1 cellular context compared by ENCODE assay signal in genomic region chr22:22408731-22409696, GRCh38.
TF ChIP-seq lines count a peak whose summit lies in the region.

No MANE protein-coding gene starts in this region.

TF ChIP-seq in K562, 482 proteins besides CTCF, POLR2A, EP300 and RAD21 (continued from another document and continues in another):
- TF ChIP-seq, protein P1, sequence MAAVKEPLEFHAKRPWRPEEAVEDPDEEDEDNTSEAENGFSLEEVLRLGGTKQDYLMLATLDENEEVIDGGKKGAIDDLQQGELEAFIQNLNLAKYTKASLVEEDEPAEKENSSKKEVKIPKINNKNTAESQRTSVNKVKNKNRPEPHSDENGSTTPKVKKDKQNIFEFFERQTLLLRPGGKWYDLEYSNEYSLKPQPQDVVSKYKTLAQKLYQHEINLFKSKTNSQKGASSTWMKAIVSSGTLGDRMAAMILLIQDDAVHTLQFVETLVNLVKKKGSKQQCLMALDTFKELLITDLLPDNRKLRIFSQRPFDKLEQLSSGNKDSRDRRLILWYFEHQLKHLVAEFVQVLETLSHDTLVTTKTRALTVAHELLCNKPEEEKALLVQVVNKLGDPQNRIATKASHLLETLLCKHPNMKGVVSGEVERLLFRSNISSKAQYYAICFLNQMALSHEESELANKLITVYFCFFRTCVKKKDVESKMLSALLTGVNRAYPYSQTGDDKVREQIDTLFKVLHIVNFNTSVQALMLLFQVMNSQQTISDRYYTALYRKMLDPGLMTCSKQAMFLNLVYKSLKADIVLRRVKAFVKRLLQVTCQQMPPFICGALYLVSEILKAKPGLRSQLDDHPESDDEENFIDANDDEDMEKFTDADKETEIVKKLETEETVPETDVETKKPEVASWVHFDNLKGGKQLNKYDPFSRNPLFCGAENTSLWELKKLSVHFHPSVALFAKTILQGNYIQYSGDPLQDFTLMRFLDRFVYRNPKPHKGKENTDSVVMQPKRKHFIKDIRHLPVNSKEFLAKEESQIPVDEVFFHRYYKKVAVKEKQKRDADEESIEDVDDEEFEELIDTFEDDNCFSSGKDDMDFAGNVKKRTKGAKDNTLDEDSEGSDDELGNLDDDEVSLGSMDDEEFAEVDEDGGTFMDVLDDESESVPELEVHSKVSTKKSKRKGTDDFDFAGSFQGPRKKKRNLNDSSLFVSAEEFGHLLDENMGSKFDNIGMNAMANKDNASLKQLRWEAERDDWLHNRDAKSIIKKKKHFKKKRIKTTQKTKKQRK (IDR thresholded peaks at IDR 0.05; ENCODE audit: borderline replicate concordance, low read depth, low read length), result no peak
- no peak for TF ChIP-seq E2F3 (CRISPR knock-in tag; IDR thresholded peaks at IDR 0.05)
- TF ChIP-seq, protein P2, sequence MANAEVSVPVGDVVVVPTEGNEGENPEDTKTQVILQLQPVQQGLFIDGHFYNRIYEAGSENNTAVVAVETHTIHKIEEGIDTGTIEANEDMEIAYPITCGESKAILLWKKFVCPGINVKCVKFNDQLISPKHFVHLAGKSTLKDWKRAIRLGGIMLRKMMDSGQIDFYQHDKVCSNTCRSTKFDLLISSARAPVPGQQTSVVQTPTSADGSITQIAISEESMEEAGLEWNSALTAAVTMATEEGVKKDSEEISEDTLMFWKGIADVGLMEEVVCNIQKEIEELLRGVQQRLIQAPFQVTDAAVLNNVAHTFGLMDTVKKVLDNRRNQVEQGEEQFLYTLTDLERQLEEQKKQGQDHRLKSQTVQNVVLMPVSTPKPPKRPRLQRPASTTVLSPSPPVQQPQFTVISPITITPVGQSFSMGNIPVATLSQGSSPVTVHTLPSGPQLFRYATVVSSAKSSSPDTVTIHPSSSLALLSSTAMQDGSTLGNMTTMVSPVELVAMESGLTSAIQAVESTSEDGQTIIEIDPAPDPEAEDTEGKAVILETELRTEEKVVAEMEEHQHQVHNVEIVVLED (CRISPR knock-in tag; IDR thresholded peaks at IDR 0.05), result 0 out of 2 replicates have a peak, but pooled peaks have one; percentile 19
- TF ChIP-seq ZNF668 (CRISPR knock-in tag; IDR thresholded peaks at IDR 0.05), result no peak
- TF ChIP-seq, protein P3, sequence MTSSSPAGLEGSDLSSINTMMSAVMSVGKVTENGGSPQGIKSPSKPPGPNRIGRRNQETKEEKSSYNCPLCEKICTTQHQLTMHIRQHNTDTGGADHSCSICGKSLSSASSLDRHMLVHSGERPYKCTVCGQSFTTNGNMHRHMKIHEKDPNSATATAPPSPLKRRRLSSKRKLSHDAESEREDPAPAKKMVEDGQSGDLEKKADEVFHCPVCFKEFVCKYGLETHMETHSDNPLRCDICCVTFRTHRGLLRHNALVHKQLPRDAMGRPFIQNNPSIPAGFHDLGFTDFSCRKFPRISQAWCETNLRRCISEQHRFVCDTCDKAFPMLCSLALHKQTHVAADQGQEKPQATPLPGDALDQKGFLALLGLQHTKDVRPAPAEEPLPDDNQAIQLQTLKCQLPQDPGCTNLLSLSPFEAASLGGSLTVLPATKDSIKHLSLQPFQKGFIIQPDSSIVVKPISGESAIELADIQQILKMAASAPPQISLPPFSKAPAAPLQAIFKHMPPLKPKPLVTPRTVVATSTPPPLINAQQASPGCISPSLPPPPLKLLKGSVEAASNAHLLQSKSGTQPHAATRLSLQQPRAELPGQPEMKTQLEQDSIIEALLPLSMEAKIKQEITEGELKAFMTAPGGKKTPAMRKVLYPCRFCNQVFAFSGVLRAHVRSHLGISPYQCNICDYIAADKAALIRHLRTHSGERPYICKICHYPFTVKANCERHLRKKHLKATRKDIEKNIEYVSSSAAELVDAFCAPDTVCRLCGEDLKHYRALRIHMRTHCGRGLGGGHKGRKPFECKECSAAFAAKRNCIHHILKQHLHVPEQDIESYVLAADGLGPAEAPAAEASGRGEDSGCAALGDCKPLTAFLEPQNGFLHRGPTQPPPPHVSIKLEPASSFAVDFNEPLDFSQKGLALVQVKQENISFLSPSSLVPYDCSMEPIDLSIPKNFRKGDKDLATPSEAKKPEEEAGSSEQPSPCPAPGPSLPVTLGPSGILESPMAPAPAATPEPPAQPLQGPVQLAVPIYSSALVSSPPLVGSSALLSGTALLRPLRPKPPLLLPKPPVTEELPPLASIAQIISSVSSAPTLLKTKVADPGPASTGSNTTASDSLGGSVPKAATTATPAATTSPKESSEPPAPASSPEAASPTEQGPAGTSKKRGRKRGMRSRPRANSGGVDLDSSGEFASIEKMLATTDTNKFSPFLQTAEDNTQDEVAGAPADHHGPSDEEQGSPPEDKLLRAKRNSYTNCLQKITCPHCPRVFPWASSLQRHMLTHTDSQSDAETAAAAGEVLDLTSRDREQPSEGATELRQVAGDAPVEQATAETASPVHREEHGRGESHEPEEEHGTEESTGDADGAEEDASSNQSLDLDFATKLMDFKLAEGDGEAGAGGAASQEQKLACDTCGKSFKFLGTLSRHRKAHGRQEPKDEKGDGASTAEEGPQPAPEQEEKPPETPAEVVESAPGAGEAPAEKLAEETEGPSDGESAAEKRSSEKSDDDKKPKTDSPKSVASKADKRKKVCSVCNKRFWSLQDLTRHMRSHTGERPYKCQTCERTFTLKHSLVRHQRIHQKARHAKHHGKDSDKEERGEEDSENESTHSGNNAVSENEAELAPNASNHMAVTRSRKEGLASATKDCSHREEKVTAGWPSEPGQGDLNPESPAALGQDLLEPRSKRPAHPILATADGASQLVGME (CRISPR knock-in tag; IDR thresholded peaks at IDR 0.05), result no peak
- TF ChIP-seq EP400 (IDR thresholded peaks at IDR 0.05), result no peak
- no peak for TF ChIP-seq PBX2 (CRISPR knock-in tag; IDR thresholded peaks at IDR 0.05; ENCODE audit: low read depth)
- TF ChIP-seq PBX2 (tag; conservative IDR thresholded peaks at IDR 0.05; ENCODE audit: low read depth), result no peak
- TF ChIP-seq NFXL1 (CRISPR knock-in tag; IDR thresholded peaks at IDR 0.05), result no peak
- no peak for TF ChIP-seq HDGF (IDR thresholded peaks at IDR 0.05)
- no peak for TF ChIP-seq TARDBP (IDR thresholded peaks at IDR 0.05)
- no peak for TF ChIP-seq RBM14 (IDR thresholded peaks at IDR 0.05; ENCODE audit: borderline replicate concordance, insufficient read depth, low read depth, low read length)
- TF ChIP-seq ZKSCAN1 (IDR thresholded peaks at IDR 0.05; ENCODE audit: low read depth, low read length), result no peak
- TF ChIP-seq CAMTA2 (CRISPR knock-in tag; conservative IDR thresholded peaks at IDR 0.05), result no peak; the same call in 1 of the 2 replicates
- TF ChIP-seq ZNF518B (CRISPR knock-in tag; IDR thresholded peaks at IDR 0.05), result no peak
- TF ChIP-seq ZNF239 (CRISPR knock-in tag; IDR thresholded peaks at IDR 0.05), result no peak
- TF ChIP-seq NCOR1 (IDR thresholded peaks at IDR 0.05), result no peak
- TF ChIP-seq NRF1 (conservative IDR thresholded peaks at IDR 0.05 in 1 of 2, IDR thresholded peaks at IDR 0.05 in 1 of 2), result peak in 1 of 2 experiments; percentile 24; a peak in 1 of 4 replicates
- no peak for TF ChIP-seq ZKSCAN3 (CRISPR knock-in tag; IDR thresholded peaks at IDR 0.05)
- no peak for TF ChIP-seq ZNF347 (CRISPR knock-in tag; IDR thresholded peaks at IDR 0.05; ENCODE audit: low read depth)
- no peak for TF ChIP-seq TOE1 (IDR thresholded peaks at IDR 0.05; ENCODE audit: borderline replicate concordance)
- 0 out of 2 replicates have a peak, but pooled peaks have one; percentile 23 for TF ChIP-seq TOE1 (CRISPR knock-in tag; IDR thresholded peaks at IDR 0.05; ENCODE audit: borderline replicate concordance, low read depth)
- no peak for TF ChIP-seq SNAPC5 (CRISPR knock-in tag; IDR thresholded peaks at IDR 0.05)
- TF ChIP-seq SMAD4 (CRISPR knock-in tag; conservative IDR thresholded peaks at IDR 0.05), result no peak
- TF ChIP-seq BDP1 (IDR thresholded peaks at IDR 0.05; ENCODE audit: insufficient read depth, insufficient read length), result no peak
- no peak for TF ChIP-seq MCM5 (IDR thresholded peaks at IDR 0.05; ENCODE audit: low read depth)
- TF ChIP-seq, protein P4, sequence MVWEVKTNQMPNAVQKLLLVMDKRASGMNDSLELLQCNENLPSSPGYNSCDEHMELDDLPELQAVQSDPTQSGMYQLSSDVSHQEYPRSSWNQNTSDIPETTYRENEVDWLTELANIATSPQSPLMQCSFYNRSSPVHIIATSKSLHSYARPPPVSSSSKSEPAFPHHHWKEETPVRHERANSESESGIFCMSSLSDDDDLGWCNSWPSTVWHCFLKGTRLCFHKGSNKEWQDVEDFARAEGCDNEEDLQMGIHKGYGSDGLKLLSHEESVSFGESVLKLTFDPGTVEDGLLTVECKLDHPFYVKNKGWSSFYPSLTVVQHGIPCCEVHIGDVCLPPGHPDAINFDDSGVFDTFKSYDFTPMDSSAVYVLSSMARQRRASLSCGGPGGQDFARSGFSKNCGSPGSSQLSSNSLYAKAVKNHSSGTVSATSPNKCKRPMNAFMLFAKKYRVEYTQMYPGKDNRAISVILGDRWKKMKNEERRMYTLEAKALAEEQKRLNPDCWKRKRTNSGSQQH (CRISPR knock-in tag; IDR thresholded peaks at IDR 0.05), result no peak
- TF ChIP-seq ZNF717 (CRISPR knock-in tag; IDR thresholded peaks at IDR 0.05), result no peak
- no peak for TF ChIP-seq SMARCE1 (IDR thresholded peaks at IDR 0.05)
- TF ChIP-seq ZNF174 (CRISPR knock-in tag; IDR thresholded peaks at IDR 0.05), result no peak
- no peak for TF ChIP-seq MEF2A (IDR thresholded peaks at IDR 0.05; ENCODE audit: control insufficient read depth, low read depth, low read length)
- TF ChIP-seq, protein P5, sequence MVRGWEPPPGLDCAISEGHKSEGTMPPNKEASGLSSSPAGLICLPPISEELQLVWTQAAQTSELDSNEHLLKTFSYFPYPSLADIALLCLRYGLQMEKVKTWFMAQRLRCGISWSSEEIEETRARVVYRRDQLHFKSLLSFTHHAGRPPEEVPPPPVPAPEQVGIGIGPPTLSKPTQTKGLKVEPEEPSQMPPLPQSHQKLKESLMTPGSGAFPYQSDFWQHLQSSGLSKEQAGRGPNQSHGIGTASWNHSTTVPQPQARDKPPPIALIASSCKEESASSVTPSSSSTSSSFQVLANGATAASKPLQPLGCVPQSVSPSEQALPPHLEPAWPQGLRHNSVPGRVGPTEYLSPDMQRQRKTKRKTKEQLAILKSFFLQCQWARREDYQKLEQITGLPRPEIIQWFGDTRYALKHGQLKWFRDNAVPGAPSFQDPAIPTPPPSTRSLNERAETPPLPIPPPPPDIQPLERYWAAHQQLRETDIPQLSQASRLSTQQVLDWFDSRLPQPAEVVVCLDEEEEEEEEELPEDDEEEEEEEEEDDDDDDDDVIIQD (CRISPR knock-in tag; IDR thresholded peaks at IDR 0.05), result peak; percentile 83; the same call in 1 of the 2 replicates
- TF ChIP-seq ZNF3 (CRISPR knock-in tag; IDR thresholded peaks at IDR 0.05), result no peak
- no peak for TF ChIP-seq NR2F6 (CRISPR knock-in tag; IDR thresholded peaks at IDR 0.05)
- no peak for TF ChIP-seq POLR2B (IDR thresholded peaks at IDR 0.05; ENCODE audit: low read depth, partially characterized antibody)
- TF ChIP-seq ESRRB (CRISPR knock-in tag; IDR thresholded peaks at IDR 0.05; ENCODE audit: borderline replicate concordance), result no peak
- TF ChIP-seq BCOR (IDR thresholded peaks at IDR 0.05), result no peak
- no peak for TF ChIP-seq FOXJ2 (tag; IDR thresholded peaks at IDR 0.05)
- TF ChIP-seq, protein P6, sequence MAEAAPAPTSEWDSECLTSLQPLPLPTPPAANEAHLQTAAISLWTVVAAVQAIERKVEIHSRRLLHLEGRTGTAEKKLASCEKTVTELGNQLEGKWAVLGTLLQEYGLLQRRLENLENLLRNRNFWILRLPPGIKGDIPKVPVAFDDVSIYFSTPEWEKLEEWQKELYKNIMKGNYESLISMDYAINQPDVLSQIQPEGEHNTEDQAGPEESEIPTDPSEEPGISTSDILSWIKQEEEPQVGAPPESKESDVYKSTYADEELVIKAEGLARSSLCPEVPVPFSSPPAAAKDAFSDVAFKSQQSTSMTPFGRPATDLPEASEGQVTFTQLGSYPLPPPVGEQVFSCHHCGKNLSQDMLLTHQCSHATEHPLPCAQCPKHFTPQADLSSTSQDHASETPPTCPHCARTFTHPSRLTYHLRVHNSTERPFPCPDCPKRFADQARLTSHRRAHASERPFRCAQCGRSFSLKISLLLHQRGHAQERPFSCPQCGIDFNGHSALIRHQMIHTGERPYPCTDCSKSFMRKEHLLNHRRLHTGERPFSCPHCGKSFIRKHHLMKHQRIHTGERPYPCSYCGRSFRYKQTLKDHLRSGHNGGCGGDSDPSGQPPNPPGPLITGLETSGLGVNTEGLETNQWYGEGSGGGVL (CRISPR knock-in tag; IDR thresholded peaks at IDR 0.05), result no peak
